ENCODE assay signal across 12 cellular contexts in the genomic region with DNA sequence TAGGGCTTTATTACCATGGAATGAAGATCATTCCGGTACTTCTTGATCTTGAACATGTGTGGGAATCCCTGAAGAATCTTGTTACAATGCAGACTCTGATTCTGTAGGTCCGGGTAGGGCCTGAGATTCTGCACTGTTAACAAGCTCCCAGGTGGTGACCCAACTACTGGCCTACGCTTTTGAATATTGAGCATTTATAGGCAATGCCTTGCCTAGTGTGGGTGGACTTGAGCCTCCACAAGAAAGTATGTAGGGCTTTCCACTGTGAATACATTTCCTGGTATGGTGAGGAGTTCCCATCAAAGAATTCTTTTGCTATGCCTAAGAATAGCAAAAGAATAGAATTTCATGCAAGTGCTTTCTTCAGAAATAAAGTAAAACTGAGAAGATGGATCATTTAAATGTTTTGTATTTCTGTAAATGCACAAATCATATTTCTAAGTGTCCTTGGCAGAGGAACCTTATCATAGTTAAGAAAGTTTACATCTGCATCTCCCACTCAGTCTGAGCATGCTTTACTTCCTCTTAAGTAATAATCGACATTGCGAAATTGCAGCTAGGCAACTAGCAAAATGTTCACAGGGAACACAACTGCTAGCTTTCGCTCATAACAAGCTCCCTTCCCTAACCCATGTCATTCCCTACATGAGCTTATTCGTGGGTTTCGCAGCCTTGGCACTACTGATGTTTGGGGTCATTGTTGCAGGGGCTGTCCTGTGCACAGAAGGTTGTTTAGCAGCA.
DNase-seq lines count a peak whose midpoint lies in the region; ATAC-seq and TF ChIP-seq lines count a peak whose summit lies in the region.
"Had no signal": no experiment of that assay in that cellular context is flagged by ENCODE, and none has a peak within 500 bp of the region (broad histone marks: within the 10 kb centered on the region; RNA-seq: fewer than 3 reads in every experiment).

No MANE protein-coding gene starts in this region.

- H3K27me3 ChIP-seq in mammary epithelial cell (ENCODE audit: insufficient read depth, low read length) (no peaks in the 10 kb centered on the region), lung (ENCODE audit: control insufficient read depth, insufficient read depth) (no peaks in the 10 kb centered on the region)
- H3K27me3 ChIP-seq: tibial nerve had no signal

- intact Hi-C loops in mammary epithelial cell (cut with micrococcal nuclease) = loop anchor here (2.0 to 5.0 kb wide), 2 partner anchors 162 to 269 kb away; no protein-coding TSS in a partner anchor
- intact Hi-C loops in activated CD4-positive, alpha-beta T cell treated with anti-CD3 and anti-CD28 coated beads, Interleukin-2, amount 10 ng/mL, durations not matched to agents 24 days and 14 days (cut with micrococcal nuclease) = no loop called here

- BruUV-seq in mammary epithelial cell (replicated peaks; lab: Mats Ljungman, UMichigan) = no TSS peak

- H3K9ac ChIP-seq in mammary epithelial cell (ENCODE audit: insufficient read depth, low read length) = no peak overlapping the region

- H3K36me3 ChIP-seq in mammary epithelial cell (ENCODE audit: insufficient read depth, low read length) (no peaks in the 10 kb centered on the region), lung (ENCODE audit: control insufficient read depth in 2 of 2, insufficient read depth in 2 of 2, low read length in 2 of 2) (no peaks in the 10 kb centered on the region)
- H3K36me3 ChIP-seq: tibial nerve had no signal

- TF ChIP-seq CTCF in mammary epithelial cell (conservative IDR thresholded peaks at IDR 0.05 in 1 of 2, IDR thresholded peaks at IDR 0.05 in 1 of 2; ENCODE audit: extremely low read depth in 1 of 2, insufficient read depth in 1 of 2, low read depth in 1 of 2, low read length in 2 of 2) = no peak
- TF ChIP-seq CTCF in lung (IDR thresholded peaks at IDR 0.05; ENCODE audit: control extremely low read depth, extremely low read depth) = no peak
- no peak for TF ChIP-seq CTCF in GM10248 (IDR thresholded peaks at IDR 0.05; ENCODE audit: control extremely low read depth, extremely low read depth, low read depth, missing control alignments)

- no peaks in the 10 kb centered on the region for H3K9me3 Mint-ChIP-seq in activated CD4-positive, alpha-beta T cell treated with anti-CD3 and anti-CD28 coated beads, Interleukin-2, amount 10 ng/mL, durations not matched to agents 24 days and 14 days
- H3K9me3 Mint-ChIP-seq: natural killer cell had no signal

- H3K4me3 ChIP-seq in mammary epithelial cell (replicated peaks in 1 of 3; ENCODE audit: insufficient read depth in 1 of 3, low read depth in 2 of 3, low read length in 3 of 3) (no peak overlapping the region), lung (no peak overlapping the region)
- H3K4me3 ChIP-seq: tibial nerve had no signal

- DNase-seq in ACHN (peak; percentile 27), LHCN-M2 (ENCODE audit: low read depth) (peak; percentile 89), mammary epithelial cell (peak; percentile 86), lung (ENCODE audit: low spot score) (peak; percentile 60), NCI-H128 (lab: John Stamatoyannopoulos, UW; ENCODE audit: unreplicated experiment) (no peak), GM10248 (ENCODE audit: extremely low spot score) (no peak)
- no peak for DNase-seq in stimulated activated CD4-positive, alpha-beta T cell treated with anti-CD3 and anti-CD28 coated beads, Interleukin-4, amount 100 ng/mL, for 1 hour
- DNase-seq in activated CD4-positive, alpha-beta T cell treated with anti-CD3 and anti-CD28 coated beads, Interleukin-2, amount 10 ng/mL, durations not matched to agents 24 days and 14 days = no peak
- DNase-seq: COR-L47, natural killer cell had no signal

- WGBS in mammary epithelial cell (ENCODE audit: low coverage, missing lambda C conversion rate) = 61% methylated on average over 8 of the region's 8 CpGs
- 40 to 48% methylated on average over 8 of the region's 8 CpGs for WGBS in lung, 2 donors

- H3K36me3 Mint-ChIP-seq in activated CD4-positive, alpha-beta T cell treated with anti-CD3 and anti-CD28 coated beads, Interleukin-2, amount 10 ng/mL, durations not matched to agents 24 days and 14 days (ENCODE audit: low read depth) = no peaks in the 10 kb centered on the region
- H3K36me3 Mint-ChIP-seq: natural killer cell had no signal

- H3K4me1 ChIP-seq in mammary epithelial cell (ENCODE audit: insufficient read depth, low read length) = peaks cover 46% of the 10 kb centered on the region
- peaks cover 3 to 6% of the 10 kb centered on the region in 2 donors for H3K4me1 ChIP-seq in lung (ENCODE audit: control insufficient read depth in 2 of 2, insufficient read depth in 2 of 2, low read length in 2 of 2)

- no peaks in the 10 kb centered on the region for H3K79me2 ChIP-seq in mammary epithelial cell (ENCODE audit: insufficient read depth, low read length)

- CTCF ChIA-PET in mammary epithelial cell (lab: Charles Lee; ENCODE audit: low non-redundant PET) (no interaction called here), GM10248 (lab: Yijun Ruan, JAX) (interaction anchor here (0.9 to 1.7 kb wide), 7 partner anchors 9 to 91 kb away, joined by 3 to 6 read pairs (median 4); no protein-coding TSS in a partner anchor)

- peaks cover 2% of the 10 kb centered on the region for H3K4me1 Mint-ChIP-seq in activated CD4-positive, alpha-beta T cell treated with anti-CD3 and anti-CD28 coated beads, Interleukin-2, amount 10 ng/mL, durations not matched to agents 24 days and 14 days
- H3K4me1 Mint-ChIP-seq: natural killer cell had no signal

- POLR2A ChIA-PET in GM10248 (lab: Yijun Ruan, JAX) = no interaction called here

- H3K9me3 ChIP-seq in mammary epithelial cell (replicated peaks; ENCODE audit: insufficient read depth, low read length) (no peaks in the 10 kb centered on the region), lung (ENCODE audit: control insufficient read depth in 2 of 2, insufficient read depth in 1 of 2, low read length in 1 of 2) (no peaks in the 10 kb centered on the region)
- H3K9me3 ChIP-seq: tibial nerve had no signal

- H3K27ac Mint-ChIP-seq in activated CD4-positive, alpha-beta T cell treated with anti-CD3 and anti-CD28 coated beads, Interleukin-2, amount 10 ng/mL, durations not matched to agents 24 days and 14 days = no peak overlapping the region
- H3K27ac Mint-ChIP-seq: natural killer cell had no signal

- peak; percentile 73 for ATAC-seq in lung (ENCODE audit: insufficient read depth, low FRiP score)
- ATAC-seq: Panc1 had no signal

- H3K27ac ChIP-seq in mammary epithelial cell (ENCODE audit: insufficient read depth, low read depth, low read length) = peak overlapping the region; percentile 97
- H3K27ac ChIP-seq in lung (ENCODE audit: low read depth in 1 of 2, low read length in 1 of 2) = peak overlapping the region in 1 of 2 donors; percentile 88

- H3K4me3 Mint-ChIP-seq in activated CD4-positive, alpha-beta T cell treated with anti-CD3 and anti-CD28 coated beads, Interleukin-2, amount 10 ng/mL, durations not matched to agents 24 days and 14 days = no peak overlapping the region
- H3K4me3 Mint-ChIP-seq: natural killer cell had no signal

- H3K4me2 ChIP-seq in mammary epithelial cell (ENCODE audit: insufficient read depth, low read depth, low read length) = peak overlapping the region; percentile 43

- in situ Hi-C loops in ACHN (cut with HindIII; ENCODE audit: low pct_ligation_motif_present, low pct_unique_long_range_greater_than_20kb, low sequenced_read_pairs) = no loop called here
- in situ Hi-C loops in mammary epithelial cell (cut with MboI; ENCODE audit: low sequenced_read_pairs in 2 of 2) = no loop called here

- H3K27me3 Mint-ChIP-seq in activated CD4-positive, alpha-beta T cell treated with anti-CD3 and anti-CD28 coated beads, Interleukin-2, amount 10 ng/mL, durations not matched to agents 24 days and 14 days = no peaks in the 10 kb centered on the region

- dilution Hi-C loops in mammary epithelial cell (cut with HindIII; ENCODE audit: low sequenced_read_pairs) = no loop called here

- no peak overlapping the region for H2AFZ ChIP-seq in mammary epithelial cell (ENCODE audit: low read depth, low read length)

- no peaks in the 10 kb centered on the region for H4K20me1 ChIP-seq in mammary epithelial cell (ENCODE audit: insufficient read depth, low read length)

Comparison
In these comparisons a context has a peak if more than half of its experiments do, and no peak if none do; other contexts are left out.
1. DNase-seq: peak in ACHN (single experiment), LHCN-M2 (single experiment), mammary epithelial cell (single experiment) and lung (single experiment); none in NCI-H128 (single experiment), stimulated activated CD4-positive, alpha-beta T cell treated with anti-CD3 and anti-CD28 coated beads, Interleukin-4, amount 100 ng/mL, for 1 hour (single experiment), activated CD4-positive, alpha-beta T cell treated with anti-CD3 and anti-CD28 coated beads, Interleukin-2, amount 10 ng/mL, durations not matched to agents 24 days and 14 days (single experiment) and GM10248 (single experiment).